Comparison of ENCODE assay signal across 11 cellular contexts in the genomic region with DNA sequence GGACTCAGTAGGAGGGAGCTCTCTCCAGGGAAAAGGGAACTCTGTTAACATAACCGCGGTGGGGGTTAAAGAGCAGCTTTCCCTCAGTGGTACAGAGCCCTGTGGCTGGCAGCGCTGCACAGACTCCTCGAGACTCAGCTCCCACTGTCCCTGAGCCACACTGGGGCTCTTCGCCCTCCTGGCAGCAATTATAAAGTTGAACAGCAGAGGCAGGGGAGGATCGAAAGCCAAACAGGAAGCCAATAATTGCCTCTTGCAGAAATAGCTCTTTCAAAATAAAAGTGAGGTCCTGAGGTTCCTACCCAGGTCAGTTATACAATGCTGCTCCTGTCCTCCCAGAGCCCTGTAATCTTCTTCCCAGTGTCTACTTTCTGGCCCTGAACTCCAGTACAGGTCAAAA.
DNase-seq lines count a peak whose midpoint lies in the region; ATAC-seq and TF ChIP-seq lines count a peak whose summit lies in the region.
"Had no signal": no experiment of that assay in that cellular context is flagged by ENCODE, and none has a peak within 500 bp of the region (broad histone marks: within the 10 kb centered on the region; RNA-seq: fewer than 3 reads in every experiment).

No MANE protein-coding gene starts in this region.

- peaks cover 14% of the 10 kb centered on the region for H3K4me1 Mint-ChIP-seq in neural crest cell

- no peaks in the 10 kb centered on the region for H3K27me3 Mint-ChIP-seq in neural crest cell (ENCODE audit: low read depth)

- no peaks in the 10 kb centered on the region for H4K20me1 ChIP-seq in SK-N-SH (ENCODE audit: insufficient read depth)

- H2AFZ ChIP-seq in SK-N-SH (ENCODE audit: low read depth) = no peak overlapping the region

- TF ChIP-seq RAD21 in SK-N-SH (IDR thresholded peaks at IDR 0.05; ENCODE audit: low read length) = no peak

- H3F3A ChIP-seq in SK-N-SH (replicated peaks; ENCODE audit: insufficient read depth) = no peaks in the 10 kb centered on the region

- H3K9me3 ChIP-seq in SK-N-SH = no peaks in the 10 kb centered on the region
- H3K9me3 ChIP-seq: neutrophil had no signal

- H3K36me3 ChIP-seq in SK-N-SH (replicated peaks in 1 of 2; ENCODE audit: control insufficient read depth in 1 of 2, insufficient read depth in 2 of 2, low read length in 1 of 2) = no peaks in the 10 kb centered on the region
- H3K36me3 ChIP-seq: neutrophil had no signal

- CTCF ChIA-PET in SK-N-SH (lab: Yijun Ruan, JAX) = no interaction called here

- H3K27ac Mint-ChIP-seq in neural crest cell (ENCODE audit: unreplicated experiment) = peak overlapping the region; percentile 7

- TF ChIP-seq EP300 in SK-N-SH (IDR thresholded peaks at IDR 0.05; ENCODE audit: borderline replicate concordance in 1 of 2, low read depth in 1 of 2, low read length in 1 of 2) = no peak

- no peak overlapping the region for H3K9ac ChIP-seq in SK-N-SH

- no peaks in the 10 kb centered on the region for H3K9me3 Mint-ChIP-seq in neural crest cell

- no peak for TF ChIP-seq CTCF in SK-N-SH (IDR thresholded peaks at IDR 0.05)
- TF ChIP-seq CTCF in neural crest cell (conservative IDR thresholded peaks at IDR 0.05) = no peak

- H3K4me3 ChIP-seq in SK-N-SH (ENCODE audit: low read depth in 2 of 2, low read length in 1 of 2) = no peak overlapping the region

- no peaks in the 10 kb centered on the region for H3K9me2 ChIP-seq in SK-N-SH

- no peaks in the 10 kb centered on the region for H3K36me3 Mint-ChIP-seq in neural crest cell (ENCODE audit: low read depth)

- ATAC-seq in SK-N-SH treated with all-trans-retinoic acid at 6 μM for 48 hours (no peak), GM21529 (IDR thresholded peaks at IDR 0.05; ENCODE audit: unreplicated experiment) (peak; percentile 65)

- H3K27ac ChIP-seq in SK-N-SH (ENCODE audit: low read depth in 2 of 2, low read length in 1 of 2) = no peak overlapping the region
- H3K27ac ChIP-seq: neutrophil had no signal

- H3K79me2 ChIP-seq in SK-N-SH (ENCODE audit: insufficient read depth) = no peaks in the 10 kb centered on the region

- H3K4me3 Mint-ChIP-seq in neural crest cell = no peak overlapping the region

- WGBS in SK-N-SH (ENCODE audit: low lambda C conversion rate) = 4% methylated on average over 6 of the region's 6 CpGs

- H3K4me1 ChIP-seq in SK-N-SH (ENCODE audit: control insufficient read depth in 1 of 2, insufficient read depth in 2 of 2, low read depth in 1 of 2, low read length in 1 of 2) = no peaks in the 10 kb centered on the region

- H3K4me2 ChIP-seq in SK-N-SH = no peak overlapping the region

- POLR2A ChIA-PET in SK-N-SH (lab: Yijun Ruan, JAX) = no interaction called here

- DNase-seq in SK-N-SH (peak; percentile 13), HT1080 (ENCODE audit: low read depth) (peak; percentile 34), neural crest cell (ENCODE audit: low read depth, low spot score) (no peak), NCI-H226 (no peak), SK-N-DZ (ENCODE audit: low spot score) (no peak)
- no peak for DNase-seq in stimulated activated CD8-positive, alpha-beta memory T cell treated with anti-CD3 and anti-CD28 coated beads, Interleukin-4, amount 100 ng/mL, for 48 hours
- DNase-seq: activated CD8-positive, alpha-beta memory T cell treated with anti-CD3 and anti-CD28 coated beads, Interleukin-2, amount 50 U/mL, for 4 hours; Right ventricle myocardium superior had no signal

- no peaks in the 10 kb centered on the region for H3K27me3 ChIP-seq in SK-N-SH (ENCODE audit: insufficient read depth)
- H3K27me3 ChIP-seq: neutrophil had no signal

TF ChIP-seq in SK-N-SH, 30 proteins besides CTCF, POLR2A, EP300 and RAD21 (continues in another document):
- TF ChIP-seq FOXM1 (IDR thresholded peaks at IDR 0.05; ENCODE audit: low read depth) (no peak), REST (IDR thresholded peaks at IDR 0.05; ENCODE audit: low read depth, low read length) (no peak), YY1 (IDR thresholded peaks at IDR 0.05; ENCODE audit: low read depth) (no peak), RFX5 (IDR thresholded peaks at IDR 0.05; ENCODE audit: low read length) (no peak), FOXJ3 (CRISPR knock-in tag; IDR thresholded peaks at IDR 0.05) (no peak), USF1 (IDR thresholded peaks at IDR 0.05; ENCODE audit: borderline replicate concordance, low read depth) (no peak), SMC3 (IDR thresholded peaks at IDR 0.05; ENCODE audit: low read depth, low read length) (no peak), GABPA (IDR thresholded peaks at IDR 0.05; ENCODE audit: low read depth) (no peak)

TF ChIP-seq in SK-N-SH treated with all-trans-retinoic acid at 6 μM for 48 hours, 23 proteins besides CTCF, POLR2A, EP300 and RAD21:
- TF ChIP-seq SNAI2 (CRISPR knock-in tag; IDR thresholded peaks at IDR 0.05) (no peak), ISL1 (CRISPR knock-in tag; IDR thresholded peaks at IDR 0.05) (no peak), ARNTL (CRISPR knock-in tag; IDR thresholded peaks at IDR 0.05; ENCODE audit: borderline replicate concordance, low read depth) (no peak), BACH2 (CRISPR knock-in tag; IDR thresholded peaks at IDR 0.05; ENCODE audit: borderline replicate concordance) (no peak), TOX (CRISPR knock-in tag; IDR thresholded peaks at IDR 0.05; ENCODE audit: borderline replicate concordance) (no peak), OSR1 (CRISPR knock-in tag; IDR thresholded peaks at IDR 0.05) (no peak), RARB (CRISPR knock-in tag; IDR thresholded peaks at IDR 0.05) (no peak), ESRRG (CRISPR knock-in tag; IDR thresholded peaks at IDR 0.05) (no peak), ZFP30 (CRISPR knock-in tag; IDR thresholded peaks at IDR 0.05) (no peak), ZNF8 (CRISPR knock-in tag; IDR thresholded peaks at IDR 0.05) (no peak), ZFP3 (CRISPR knock-in tag; IDR thresholded peaks at IDR 0.05) (no peak), ZNF70 (CRISPR knock-in tag; IDR thresholded peaks at IDR 0.05) (no peak), GLIS3 (CRISPR knock-in tag; IDR thresholded peaks at IDR 0.05) (no peak), TCF4 (CRISPR knock-in tag; IDR thresholded peaks at IDR 0.05; ENCODE audit: borderline replicate concordance) (no peak)
- TF ChIP-seq, protein P1, sequence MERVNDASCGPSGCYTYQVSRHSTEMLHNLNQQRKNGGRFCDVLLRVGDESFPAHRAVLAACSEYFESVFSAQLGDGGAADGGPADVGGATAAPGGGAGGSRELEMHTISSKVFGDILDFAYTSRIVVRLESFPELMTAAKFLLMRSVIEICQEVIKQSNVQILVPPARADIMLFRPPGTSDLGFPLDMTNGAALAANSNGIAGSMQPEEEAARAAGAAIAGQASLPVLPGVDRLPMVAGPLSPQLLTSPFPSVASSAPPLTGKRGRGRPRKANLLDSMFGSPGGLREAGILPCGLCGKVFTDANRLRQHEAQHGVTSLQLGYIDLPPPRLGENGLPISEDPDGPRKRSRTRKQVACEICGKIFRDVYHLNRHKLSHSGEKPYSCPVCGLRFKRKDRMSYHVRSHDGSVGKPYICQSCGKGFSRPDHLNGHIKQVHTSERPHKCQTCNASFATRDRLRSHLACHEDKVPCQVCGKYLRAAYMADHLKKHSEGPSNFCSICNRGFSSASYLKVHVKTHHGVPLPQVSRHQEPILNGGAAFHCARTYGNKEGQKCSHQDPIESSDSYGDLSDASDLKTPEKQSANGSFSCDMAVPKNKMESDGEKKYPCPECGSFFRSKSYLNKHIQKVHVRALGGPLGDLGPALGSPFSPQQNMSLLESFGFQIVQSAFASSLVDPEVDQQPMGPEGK (CRISPR knock-in tag; IDR thresholded peaks at IDR 0.05; ENCODE audit: borderline replicate concordance) = no peak
- TF ChIP-seq, protein P2, sequence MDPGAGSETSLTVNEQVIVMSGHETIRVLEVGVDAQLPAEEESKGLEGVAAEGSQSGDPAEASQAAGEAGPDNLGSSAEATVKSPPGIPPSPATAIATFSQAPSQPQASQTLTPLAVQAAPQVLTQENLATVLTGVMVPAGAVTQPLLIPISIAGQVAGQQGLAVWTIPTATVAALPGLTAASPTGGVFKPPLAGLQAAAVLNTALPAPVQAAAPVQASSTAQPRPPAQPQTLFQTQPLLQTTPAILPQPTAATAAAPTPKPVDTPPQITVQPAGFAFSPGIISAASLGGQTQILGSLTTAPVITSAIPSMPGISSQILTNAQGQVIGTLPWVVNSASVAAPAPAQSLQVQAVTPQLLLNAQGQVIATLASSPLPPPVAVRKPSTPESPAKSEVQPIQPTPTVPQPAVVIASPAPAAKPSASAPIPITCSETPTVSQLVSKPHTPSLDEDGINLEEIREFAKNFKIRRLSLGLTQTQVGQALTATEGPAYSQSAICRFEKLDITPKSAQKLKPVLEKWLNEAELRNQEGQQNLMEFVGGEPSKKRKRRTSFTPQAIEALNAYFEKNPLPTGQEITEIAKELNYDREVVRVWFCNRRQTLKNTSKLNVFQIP (CRISPR knock-in tag; IDR thresholded peaks at IDR 0.05; ENCODE audit: borderline replicate concordance, low read depth) = no peak
- TF ChIP-seq, protein P3, sequence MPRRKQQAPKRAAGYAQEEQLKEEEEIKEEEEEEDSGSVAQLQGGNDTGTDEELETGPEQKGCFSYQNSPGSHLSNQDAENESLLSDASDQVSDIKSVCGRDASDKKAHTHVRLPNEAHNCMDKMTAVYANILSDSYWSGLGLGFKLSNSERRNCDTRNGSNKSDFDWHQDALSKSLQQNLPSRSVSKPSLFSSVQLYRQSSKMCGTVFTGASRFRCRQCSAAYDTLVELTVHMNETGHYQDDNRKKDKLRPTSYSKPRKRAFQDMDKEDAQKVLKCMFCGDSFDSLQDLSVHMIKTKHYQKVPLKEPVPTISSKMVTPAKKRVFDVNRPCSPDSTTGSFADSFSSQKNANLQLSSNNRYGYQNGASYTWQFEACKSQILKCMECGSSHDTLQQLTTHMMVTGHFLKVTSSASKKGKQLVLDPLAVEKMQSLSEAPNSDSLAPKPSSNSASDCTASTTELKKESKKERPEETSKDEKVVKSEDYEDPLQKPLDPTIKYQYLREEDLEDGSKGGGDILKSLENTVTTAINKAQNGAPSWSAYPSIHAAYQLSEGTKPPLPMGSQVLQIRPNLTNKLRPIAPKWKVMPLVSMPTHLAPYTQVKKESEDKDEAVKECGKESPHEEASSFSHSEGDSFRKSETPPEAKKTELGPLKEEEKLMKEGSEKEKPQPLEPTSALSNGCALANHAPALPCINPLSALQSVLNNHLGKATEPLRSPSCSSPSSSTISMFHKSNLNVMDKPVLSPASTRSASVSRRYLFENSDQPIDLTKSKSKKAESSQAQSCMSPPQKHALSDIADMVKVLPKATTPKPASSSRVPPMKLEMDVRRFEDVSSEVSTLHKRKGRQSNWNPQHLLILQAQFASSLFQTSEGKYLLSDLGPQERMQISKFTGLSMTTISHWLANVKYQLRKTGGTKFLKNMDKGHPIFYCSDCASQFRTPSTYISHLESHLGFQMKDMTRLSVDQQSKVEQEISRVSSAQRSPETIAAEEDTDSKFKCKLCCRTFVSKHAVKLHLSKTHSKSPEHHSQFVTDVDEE (CRISPR knock-in tag; IDR thresholded peaks at IDR 0.05) = no peak
TF ChIP-seq in SK-N-SH treated with all-trans-retinoic acid at 6 μM for 48 hours: peak in this region for 0.

Comparison
In these comparisons a context has a peak if more than half of its experiments do, and no peak if none do; other contexts are left out.
1. DNase-seq: peak in SK-N-SH (single experiment) and HT1080 (single experiment); none in neural crest cell (single experiment), NCI-H226 (single experiment), stimulated activated CD8-positive, alpha-beta memory T cell treated with anti-CD3 and anti-CD28 coated beads, Interleukin-4, amount 100 ng/mL, for 48 hours (single experiment) and SK-N-DZ (single experiment).